1 cellular context compared by ENCODE assay signal in the genomic region with DNA sequence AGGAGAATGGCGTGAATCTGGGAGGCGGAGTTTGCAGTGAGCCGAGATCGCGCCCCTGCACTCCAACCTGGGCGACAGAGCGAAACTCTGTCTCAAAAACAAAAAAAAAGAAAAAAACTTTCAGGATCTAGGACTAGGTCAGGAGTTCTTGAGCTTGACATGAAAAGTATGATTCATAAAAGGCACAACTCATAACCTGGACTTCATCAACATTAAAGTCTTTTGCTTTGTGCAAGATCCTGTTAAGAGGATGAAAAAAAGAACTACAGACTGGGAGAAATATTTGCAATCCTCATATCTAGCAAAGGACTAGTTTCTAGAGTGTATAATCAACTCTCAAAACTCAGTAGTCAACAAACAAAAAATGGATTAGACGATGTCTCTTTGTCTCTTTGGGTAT.
TF ChIP-seq lines count a peak whose summit lies in the region.

No MANE protein-coding gene starts in this region.

TF ChIP-seq in endothelial cell of umbilical vein, 7 proteins besides CTCF, POLR2A, EP300 and RAD21:
- TF ChIP-seq, protein P1, sequence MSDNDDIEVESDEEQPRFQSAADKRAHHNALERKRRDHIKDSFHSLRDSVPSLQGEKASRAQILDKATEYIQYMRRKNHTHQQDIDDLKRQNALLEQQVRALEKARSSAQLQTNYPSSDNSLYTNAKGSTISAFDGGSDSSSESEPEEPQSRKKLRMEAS (IDR thresholded peaks at IDR 0.05; ENCODE audit: insufficient read depth, insufficient read length): no peak
- no peak for TF ChIP-seq JUN (IDR thresholded peaks at IDR 0.05; ENCODE audit: borderline replicate concordance, insufficient read depth, insufficient read length, low read depth)
- no peak for TF ChIP-seq FOS (IDR thresholded peaks at IDR 0.05; ENCODE audit: borderline replicate concordance, insufficient read depth, low read length)
- TF ChIP-seq MYC (IDR thresholded peaks at IDR 0.05; ENCODE audit: low read depth, low read length): no peak
